Comparison of ENCODE assay signal across 9 cellular contexts in genomic region chr16:67150058-67150832, GRCh38. TPM values are rescaled to one million over a fixed set of nuclear protein-coding genes. Genes with fewer than 3 reads are reported as not detected.
DNase-seq lines count a peak whose midpoint lies in the region; ATAC-seq lines count a peak whose summit lies in the region.
"Had no signal": no experiment of that assay in that cellular context is flagged by ENCODE, and none has a peak within 500 bp of the region (broad histone marks: within the 10 kb centered on the region; RNA-seq: fewer than 3 reads in every experiment).

No MANE protein-coding gene starts in this region.

- no peaks in the 10 kb centered on the region for H3K9me3 Mint-ChIP-seq in naive thymus-derived CD8-positive, alpha-beta T cell

- POLR2A ChIA-PET in naive thymus-derived CD8-positive, alpha-beta T cell (lab: Charles Lee) = interaction anchor here (1.1 to 1.9 kb wide), 3 partner anchors 12 to 123 kb away, joined by 3 to 5 read pairs (median 5); partner anchors contain the start of gene PHAF1

- ATAC-seq in HG03442 (IDR thresholded peaks at IDR 0.05; ENCODE audit: unreplicated experiment) (peak; percentile 42), esophagus mucosa (peak; percentile 57)
- peak; percentile 62 to 78 for ATAC-seq in naive thymus-derived CD8-positive, alpha-beta T cell

- peaks cover 0 to 37% (median 30%) of the 10 kb centered on the region in 3 donors for H3K36me3 Mint-ChIP-seq in naive thymus-derived CD8-positive, alpha-beta T cell

- peak overlapping the region in 5 of 10 donors; percentile 16 to 83 (median 66) for H3K4me3 Mint-ChIP-seq in naive thymus-derived CD8-positive, alpha-beta T cell

- H3K27ac Mint-ChIP-seq in naive thymus-derived CD8-positive, alpha-beta T cell = no peak overlapping the region

- peaks cover 0 to 23% (median 13%) of the 10 kb centered on the region in 5 donors for H3K27me3 Mint-ChIP-seq in naive thymus-derived CD8-positive, alpha-beta T cell

- DNase-seq in NCI-H748 (lab: John Stamatoyannopoulos, UW; ENCODE audit: unreplicated experiment) (peak; percentile 42), NCI-H748 treated with DMSO at 0.1 percent for 48 hours (lab: John Stamatoyannopoulos, UW) (no peak), UCSD-AML1 (lab: John Stamatoyannopoulos, UW; ENCODE audit: unreplicated experiment) (no peak), OCI-M2 (lab: John Stamatoyannopoulos, UW; ENCODE audit: unreplicated experiment) (no peak)
- DNase-seq in activated CD4-positive, alpha-beta T cell treated with anti-CD3 and anti-CD28 coated beads, Interleukin-2, amount 50 U/mL, for 4 hours = peak; percentile 51 to 62
- no peak for DNase-seq in naive thymus-derived CD8-positive, alpha-beta T cell
- DNase-seq: DND-41 had no signal

- H3K4me1 Mint-ChIP-seq in naive thymus-derived CD8-positive, alpha-beta T cell = peaks cover 6 to 19% (median 12%) of the 10 kb centered on the region in 4 donors

RNA-seq across cellular contexts. Expression of gene B3GNT9, which starts 0.6 kb away (rescaled TPM):
- total RNA-seq in esophagus mucosa = 3.7 TPM
- total RNA-seq in naive thymus-derived CD8-positive, alpha-beta T cell = 1 to 10 TPM; 1.5 to 1.8 TPM
- 1 to 10 TPM in 1 of 3 donors, under 1 TPM in 2; 0.19 to 1.1 (median 0.28) TPM for polyA plus RNA-seq in naive thymus-derived CD8-positive, alpha-beta T cell

RNA-seq across cellular contexts. Expression of gene TRADD, which starts 9.5 kb away (rescaled TPM):
- total RNA-seq in esophagus mucosa = 18.0 TPM
- total RNA-seq in naive thymus-derived CD8-positive, alpha-beta T cell = 10 to 100 TPM; 41.0 to 43.4 TPM
- polyA plus RNA-seq in naive thymus-derived CD8-positive, alpha-beta T cell = 10 to 100 TPM; 44.9 to 49.1 (median 48.2) TPM

RNA-seq across cellular contexts. Expression of gene FBXL8, which starts 9.5 kb away (rescaled TPM):
- 5.5 TPM for total RNA-seq in esophagus mucosa
- total RNA-seq in naive thymus-derived CD8-positive, alpha-beta T cell = 10 to 100 TPM in 1 of 2 experiments, 1 to 10 TPM in 1; 9.0 to 10.9 TPM
- polyA plus RNA-seq in naive thymus-derived CD8-positive, alpha-beta T cell = 1 to 10 TPM; 1.8 to 2.8 (median 2.5) TPM

RNA-seq across cellular contexts. Expression of gene HSF4, which starts 14.3 kb away (rescaled TPM):
- 10.9 TPM for total RNA-seq in esophagus mucosa
- total RNA-seq in naive thymus-derived CD8-positive, alpha-beta T cell = 10 to 100 TPM in 1 of 2 experiments, 1 to 10 TPM in 1; 9.7 to 14.8 TPM
- not detected for polyA plus RNA-seq in naive thymus-derived CD8-positive, alpha-beta T cell

RNA-seq across cellular contexts. Expression of gene NOL3, which starts 20.1 kb away (rescaled TPM):
- 23.3 TPM for total RNA-seq in esophagus mucosa
- 1 to 10 TPM in 1 of 2 experiments, under 1 TPM in 1; 0.70 to 1.6 TPM for total RNA-seq in naive thymus-derived CD8-positive, alpha-beta T cell
- polyA plus RNA-seq in naive thymus-derived CD8-positive, alpha-beta T cell = not detected

Comparison
In these comparisons a context has a peak if more than half of its experiments do, and no peak if none do; other contexts are left out.
1. DNase-seq: peak in NCI-H748 (single experiment) and activated CD4-positive, alpha-beta T cell treated with anti-CD3 and anti-CD28 coated beads, Interleukin-2, amount 50 U/mL, for 4 hours (2 of 2); none in NCI-H748 treated with DMSO at 0.1 percent for 48 hours (single experiment), naive thymus-derived CD8-positive, alpha-beta T cell (0 of 10), UCSD-AML1 (single experiment) and OCI-M2 (single experiment).
2. Peak in every context shown above with its lines, with median percentiles within 50 percentile points of each other: ATAC-seq.